ENCODE assay signal across 1 cellular context in genomic region chr19:1848399-1849131, GRCh38.
TF ChIP-seq lines count a peak whose summit lies in the region.

Gene REXO1 (minus strand): TSS chr19:1848483. CDS start chr19:1848358, 125 bp downstream.

TF ChIP-seq in GM12878, 131 proteins besides CTCF, POLR2A, EP300 and RAD21 (continued from another document and continues in another):
- TF ChIP-seq CBX3 (IDR thresholded peaks at IDR 0.05; ENCODE audit: borderline replicate concordance, low read depth) (no peak), CHD1 (IDR thresholded peaks at IDR 0.05; ENCODE audit: low read depth, low read length) (no peak), MTA2 (IDR thresholded peaks at IDR 0.05; ENCODE audit: low read depth) (no peak), E4F1 (IDR thresholded peaks at IDR 0.05; ENCODE audit: borderline replicate concordance, partially characterized antibody) (peak; percentile 18), RCOR1 (conservative IDR thresholded peaks at IDR 0.05; ENCODE audit: low read depth, low read length) (0 out of 2 replicates have a peak, but pooled peaks have one; percentile 49), SIN3A (IDR thresholded peaks at IDR 0.05; ENCODE audit: low read depth, low read length) (no peak), ESRRA (IDR thresholded peaks at IDR 0.05; ENCODE audit: low read length) (no peak; the same call in 1 of the 2 replicates), ZNF24 (IDR thresholded peaks at IDR 0.05) (peak; percentile 96), POLR2AphosphoS5 (IDR thresholded peaks at IDR 0.05; ENCODE audit: low read length) (peak; percentile 83), MLLT1 (IDR thresholded peaks at IDR 0.05) (0 out of 2 replicates have a peak, but pooled peaks have one; percentile 49), E2F8 (IDR thresholded peaks at IDR 0.05; ENCODE audit: low read depth, partially characterized antibody) (no peak), RB1 (IDR thresholded peaks at IDR 0.05; ENCODE audit: borderline replicate concordance) (peak; percentile 94; the same call in 1 of the 2 replicates), RELB (IDR thresholded peaks at IDR 0.05; ENCODE audit: low read depth) (peak; percentile 92), MEF2B (IDR thresholded peaks at IDR 0.05; ENCODE audit: partially characterized antibody, poor library complexity, severe bottlenecking) (peak; percentile 61), ZBED1 (IDR thresholded peaks at IDR 0.05; ENCODE audit: borderline replicate concordance) (no peak), SMC3 (IDR thresholded peaks at IDR 0.05; ENCODE audit: borderline replicate concordance, low read length) (peak; percentile 22; the same call in 1 of the 2 replicates), HCFC1 (IDR thresholded peaks at IDR 0.05; ENCODE audit: low read length) (peak; percentile 78), RELA (IDR thresholded peaks at IDR 0.05; ENCODE audit: borderline replicate concordance, partially characterized antibody) (peak; percentile 49), SKIL (IDR thresholded peaks at IDR 0.05; ENCODE audit: low read depth, poor library complexity, severe bottlenecking) (no peak), FOS (IDR thresholded peaks at IDR 0.05; ENCODE audit: borderline replicate concordance, extremely low read depth, insufficient read length) (no peak), RUNX3 (IDR thresholded peaks at IDR 0.05; ENCODE audit: low read length) (peak; percentile 53; the same call in 1 of the 2 replicates), TAF1 (IDR thresholded peaks at IDR 0.05; ENCODE audit: borderline replicate concordance, low read depth, low read length) (peak; percentile 97), USF2 (IDR thresholded peaks at IDR 0.05; ENCODE audit: borderline replicate concordance, low read depth, low read length) (no peak), POLR2AphosphoS2 (IDR thresholded peaks at IDR 0.05; ENCODE audit: low read depth, low read length) (0 out of 2 replicates have a peak, but pooled peaks have one; percentile 45), MXI1 (IDR thresholded peaks at IDR 0.05; ENCODE audit: low read depth, low read length) (peak; percentile 21; the same call in 1 of the 2 replicates), TARDBP (IDR thresholded peaks at IDR 0.05; ENCODE audit: borderline replicate concordance) (no peak), IRF5 (IDR thresholded peaks at IDR 0.05; ENCODE audit: borderline replicate concordance) (peak; percentile 94), SPI1 (IDR thresholded peaks at IDR 0.05; ENCODE audit: borderline replicate concordance, insufficient read depth, low read depth, low read length) (no peak), MAX (IDR thresholded peaks at IDR 0.05; ENCODE audit: low read depth, low read length) (no peak; the same call in 1 of the 2 replicates), KAT2A (conservative IDR thresholded peaks at IDR 0.05; ENCODE audit: control insufficient read depth, low read depth, low read length) (no peak), CREM (IDR thresholded peaks at IDR 0.05; ENCODE audit: low read depth) (peak; percentile 46; the same call in 1 of the 2 replicates), ZNF622 (IDR thresholded peaks at IDR 0.05) (no peak), JUNB (IDR thresholded peaks at IDR 0.05) (no peak), CUX1 (IDR thresholded peaks at IDR 0.05; ENCODE audit: insufficient replicate concordance, low read depth, low read length) (peak; percentile 25), ATF2 (IDR thresholded peaks at IDR 0.05; ENCODE audit: low read length) (no peak)
